In genomic region chr11:32187106-32187505, GRCh38 we compare ENCODE assay signal across 16 cellular contexts.
"Had no signal": no experiment of that assay in that cellular context is flagged by ENCODE, and none has a peak within 500 bp of the region (broad histone marks: within the 10 kb centered on the region; RNA-seq: fewer than 3 reads in every experiment).

No MANE protein-coding gene starts in this region.

- DNase-seq: KBM-7, MV-4-11, NCI-H1048, NCI-H1105, NCI-H1417, NCI-H1436 treated with DMSO at 0.1 percent for 48 hours, NCI-H1694, NCI-H187 treated with DMSO at 0.1 percent for 48 hours, NCI-H2029 treated with DMSO at 0.1 percent for 48 hours, NCI-H2227 treated with DMSO at 0.1 percent for 48 hours, NCI-H446, NCI-H510A, NCI-H69, NCI-H774, SHP77, SK-N-SH had no signal
